In genomic region chr3:71450985-71451560, GRCh38 we compare ENCODE assay signal across 13 cellular contexts.
DNase-seq lines count a peak whose midpoint lies in the region; ATAC-seq and TF ChIP-seq lines count a peak whose summit lies in the region.
"Had no signal": no experiment of that assay in that cellular context is flagged by ENCODE, and none has a peak within 500 bp of the region (broad histone marks: within the 10 kb centered on the region; RNA-seq: fewer than 3 reads in every experiment).

No MANE protein-coding gene starts in this region.

- peak in 1 of 3 donors; percentile 59 for DNase-seq in CD4-positive, CD25-positive, alpha-beta regulatory T cell
- DNase-seq in GF-D8 (lab: John Stamatoyannopoulos, UW) (peak; percentile 17), naive B cell (no peak), NCI-H1436 (lab: John Stamatoyannopoulos, UW) (no peak), left lung (no peak)
- no peak for DNase-seq in activated CD8-positive, alpha-beta T cell treated with anti-CD3 and anti-CD28 coated beads, Interleukin-2, amount 10 ng/mL, durations not matched to agents 7 days and 5 days
- DNase-seq: HCEC 1CT, head of caudate nucleus, NCI-H1048, NCI-H446 treated with DMSO at 0.1 percent for 48 hours had no signal

- H3K9me3 Mint-ChIP-seq in CD4-positive, CD25-positive, alpha-beta regulatory T cell, result no peaks in the 10 kb centered on the region
- no peaks in the 10 kb centered on the region for H3K9me3 Mint-ChIP-seq in activated CD8-positive, alpha-beta T cell treated with anti-CD3 and anti-CD28 coated beads, Interleukin-2, amount 10 ng/mL, durations not matched to agents 7 days and 5 days (ENCODE audit: insufficient read depth)
- no peaks in the 10 kb centered on the region for H3K9me3 Mint-ChIP-seq in naive B cell
- H3K9me3 Mint-ChIP-seq: activated T-helper 1 cell treated with anti-CD3 and anti-CD28 coated beads, Interleukin-12 subunit alpha, Interleukin-12 subunit beta, Interleukin-2, Interleukin-4 antibody, amounts not matched to agents 30 ng/mL and 10 ng/mL and 1 ng/mL, durations not matched to agents 14 hours and 24 hours and 36 hours had no signal

- peaks cover 42 to 100% (median 89%) of the 10 kb centered on the region in 4 donors for H3K4me1 Mint-ChIP-seq in CD4-positive, CD25-positive, alpha-beta regulatory T cell
- H3K4me1 Mint-ChIP-seq in activated CD8-positive, alpha-beta T cell treated with anti-CD3 and anti-CD28 coated beads, Interleukin-2, amount 10 ng/mL, durations not matched to agents 7 days and 5 days (ENCODE audit: low read depth), result peaks cover 97% of the 10 kb centered on the region
- peaks cover 66 to 98% (median 95%) of the 10 kb centered on the region in 3 donors for H3K4me1 Mint-ChIP-seq in naive B cell

- ATAC-seq in CD4-positive, CD25-positive, alpha-beta regulatory T cell (ENCODE audit: low read depth in 2 of 2), result no peak
- ATAC-seq in activated CD8-positive, alpha-beta T cell treated with anti-CD3 and anti-CD28 coated beads, Interleukin-2, amount 10 ng/mL, durations not matched to agents 7 days and 5 days, result peak; percentile 5
- ATAC-seq in naive B cell (ENCODE audit: low read depth in 2 of 2) (no peak), HG03354 (IDR thresholded peaks at IDR 0.05; ENCODE audit: poor library complexity, severe bottlenecking, unreplicated experiment) (no peak), left lung (no peak)

- no peaks in the 10 kb centered on the region for H3K27me3 ChIP-seq in CD4-positive, CD25-positive, alpha-beta regulatory T cell (ENCODE audit: control insufficient read depth, insufficient read depth, low read length)
- H3K27me3 ChIP-seq in left lung, result no peaks in the 10 kb centered on the region

- no peaks in the 10 kb centered on the region for H3K9me3 ChIP-seq in CD4-positive, CD25-positive, alpha-beta regulatory T cell (ENCODE audit: control insufficient read depth in 2 of 2, low read length in 2 of 2)
- H3K9me3 ChIP-seq in left lung, result no peaks in the 10 kb centered on the region
- H3K9me3 ChIP-seq: thoracic aorta had no signal

- CTCF ChIA-PET in activated CD8-positive, alpha-beta T cell treated with anti-CD3 and anti-CD28 coated beads, Interleukin-2, amount 10 ng/mL, durations not matched to agents 7 days and 5 days (lab: Charles Lee), result interaction anchor here (1.0 to 3.7 kb wide), 8 partner anchors 8 to 61 kb away, joined by 3 to 9 read pairs (median 4); no protein-coding TSS in a partner anchor

- TF ChIP-seq CTCF in left lung (IDR thresholded peaks at IDR 0.05), result no peak

- H3K36me3 Mint-ChIP-seq in CD4-positive, CD25-positive, alpha-beta regulatory T cell, result peaks cover 23% of the 10 kb centered on the region
- H3K36me3 Mint-ChIP-seq in activated CD8-positive, alpha-beta T cell treated with anti-CD3 and anti-CD28 coated beads, Interleukin-2, amount 10 ng/mL, durations not matched to agents 7 days and 5 days (ENCODE audit: low read depth), result peaks cover 19% of the 10 kb centered on the region
- H3K36me3 Mint-ChIP-seq in naive B cell, result no peaks in the 10 kb centered on the region

- POLR2A ChIA-PET in activated CD8-positive, alpha-beta T cell treated with anti-CD3 and anti-CD28 coated beads, Interleukin-2, amount 10 ng/mL, durations not matched to agents 7 days and 5 days (lab: Charles Lee), result interaction anchor here (0.7 to 1.2 kb wide), 2 partner anchors 45 to 53 kb away, joined by 3 to 4 read pairs; no protein-coding TSS in a partner anchor

- H3K4me3 ChIP-seq in CD4-positive, CD25-positive, alpha-beta regulatory T cell (ENCODE audit: low read depth, low read length), result peak overlapping the region; percentile 43
- H3K4me3 ChIP-seq in left lung, result no peak overlapping the region
- H3K4me3 ChIP-seq: thoracic aorta had no signal

- peak overlapping the region; percentile 88 for H3K27ac ChIP-seq in CD4-positive, CD25-positive, alpha-beta regulatory T cell (ENCODE audit: insufficient read depth, low read length, poor library complexity, severe bottlenecking)
- no peak overlapping the region for H3K27ac ChIP-seq in left lung
- H3K27ac ChIP-seq: thoracic aorta had no signal

- peak overlapping the region; percentile 41 to 90 (median 73) for H3K4me3 Mint-ChIP-seq in CD4-positive, CD25-positive, alpha-beta regulatory T cell
- peak overlapping the region; percentile 55 for H3K4me3 Mint-ChIP-seq in activated CD8-positive, alpha-beta T cell treated with anti-CD3 and anti-CD28 coated beads, Interleukin-2, amount 10 ng/mL, durations not matched to agents 7 days and 5 days
- peak overlapping the region; percentile 0 to 67 (median 48) for H3K4me3 Mint-ChIP-seq in naive B cell
- H3K4me3 Mint-ChIP-seq: activated T-helper 1 cell treated with anti-CD3 and anti-CD28 coated beads, Interleukin-12 subunit alpha, Interleukin-12 subunit beta, Interleukin-2, Interleukin-4 antibody, amounts not matched to agents 30 ng/mL and 10 ng/mL and 1 ng/mL, durations not matched to agents 14 hours and 24 hours and 36 hours had no signal

- H3K27me3 Mint-ChIP-seq in CD4-positive, CD25-positive, alpha-beta regulatory T cell, result no peaks in the 10 kb centered on the region
- no peaks in the 10 kb centered on the region for H3K27me3 Mint-ChIP-seq in activated CD8-positive, alpha-beta T cell treated with anti-CD3 and anti-CD28 coated beads, Interleukin-2, amount 10 ng/mL, durations not matched to agents 7 days and 5 days (ENCODE audit: low read depth)
- H3K27me3 Mint-ChIP-seq in naive B cell, result no peaks in the 10 kb centered on the region

- intact Hi-C loops in left lung (cut with DNase I), result no loop called here

- H3K4me1 ChIP-seq in CD4-positive, CD25-positive, alpha-beta regulatory T cell (ENCODE audit: control insufficient read depth, insufficient read depth, low read length, poor library complexity, severe bottlenecking), result peaks cover 96% of the 10 kb centered on the region
- peaks cover 0 to 75% of the 10 kb centered on the region in 2 donors for H3K4me1 ChIP-seq in left lung

- H3K36me3 ChIP-seq in CD4-positive, CD25-positive, alpha-beta regulatory T cell (ENCODE audit: control insufficient read depth, insufficient read depth, low read length), result no peaks in the 10 kb centered on the region
- no peaks in the 10 kb centered on the region for H3K36me3 ChIP-seq in left lung
- H3K36me3 ChIP-seq: thoracic aorta had no signal

- H3K27ac Mint-ChIP-seq in CD4-positive, CD25-positive, alpha-beta regulatory T cell, result peak overlapping the region; percentile 96 to 99 (median 98)
- H3K27ac Mint-ChIP-seq in activated CD8-positive, alpha-beta T cell treated with anti-CD3 and anti-CD28 coated beads, Interleukin-2, amount 10 ng/mL, durations not matched to agents 7 days and 5 days, result peak overlapping the region; percentile 87
- H3K27ac Mint-ChIP-seq in naive B cell, result peak overlapping the region; percentile 90 to 99 (median 97)
- H3K27ac Mint-ChIP-seq: activated T-helper 1 cell treated with anti-CD3 and anti-CD28 coated beads, Interleukin-12 subunit alpha, Interleukin-12 subunit beta, Interleukin-2, Interleukin-4 antibody, amounts not matched to agents 30 ng/mL and 10 ng/mL and 1 ng/mL, durations not matched to agents 14 hours and 24 hours and 36 hours had no signal
